In genomic region chr2:178491612-178492011, GRCh38 we compare ENCODE assay signal across 33 cellular contexts.
"Had no signal": no experiment of that assay in that cellular context is flagged by ENCODE, and none has a peak within 500 bp of the region (broad histone marks: within the 10 kb centered on the region; RNA-seq: fewer than 3 reads in every experiment).

No MANE protein-coding gene starts in this region.

- DNase-seq: activated B cell treated with CpG ODN at 0.5 μM for 24 hours; activated CD4-positive, alpha-beta T cell treated with anti-CD3 and anti-CD28 coated beads for 48 hours; activated CD4-positive, alpha-beta T cell treated with anti-CD3 and anti-CD28 coated beads, Interleukin-2, amount 50 U/mL, for 1 hour; activated CD4-positive, alpha-beta T cell treated with anti-CD3 and anti-CD28 coated beads, Interleukin-2, amount 50 U/mL, for 48 hours; activated CD8-positive, alpha-beta memory T cell treated with anti-CD3 and anti-CD28 coated beads for 24 hours; activated CD8-positive, alpha-beta T cell treated with anti-CD3 and anti-CD28 coated beads for 36 hours; activated effector memory CD4-positive, alpha-beta T cell treated with Interleukin-2 at 50 U/mL for 16 hours; activated gamma-delta T cell treated with Interleukin-2 at 50 U/mL for 16 hours; activated naive CD4-positive, alpha-beta T cell treated with anti-CD3 and anti-CD28 coated beads, Interleukin-2, amount 50 U/mL, for 16 hours; activated naive CD4-positive, alpha-beta T cell treated with Interleukin-2 at 50 U/mL for 16 hours; activated naive CD8-positive, alpha-beta T cell treated with anti-CD3 and anti-CD28 coated beads, Interleukin-2, amount 50 U/mL, for 24 hours; activated T-cell treated with anti-CD3 and anti-CD28 coated beads, Interleukin-2, amount 50 U/mL, for 4 hours; adrenal gland; amygdala; aorta; body of pancreas; caudate nucleus; cortex of kidney; dermis blood vessel endothelial cell; effector CD4-positive, alpha-beta T cell; effector memory CD8-positive, alpha-beta T cell; gastrocnemius medialis; heart right ventricle; T-helper 1 cell; T-helper 17 cell; WERI-Rb-1 had no signal

- H3K27me3 Mint-ChIP-seq: activated B cell treated with CpG ODN at 0.5 μM for 24 hours; activated CD8-positive, alpha-beta T cell treated with anti-CD3 and anti-CD28 coated beads for 36 hours; activated naive CD8-positive, alpha-beta T cell; activated naive CD8-positive, alpha-beta T cell treated with anti-CD3 and anti-CD28 coated beads, Interleukin-2, amount 50 U/mL, for 24 hours; activated T-helper 17 cell treated with anti-CD3 and anti-CD28 coated beads, Interleukin-2, amount 50 U/mL, for 72 hours; effector memory CD8-positive, alpha-beta T cell; T-helper 17 cell had no signal

- H3K4me3 Mint-ChIP-seq: activated B cell treated with CpG ODN at 0.5 μM for 24 hours; activated CD8-positive, alpha-beta T cell treated with anti-CD3 and anti-CD28 coated beads for 36 hours; activated naive CD8-positive, alpha-beta T cell; activated naive CD8-positive, alpha-beta T cell treated with anti-CD3 and anti-CD28 coated beads, Interleukin-2, amount 50 U/mL, for 24 hours; activated T-cell treated with anti-CD3 and anti-CD28 coated beads, Interleukin-2, amount 50 U/mL, for 4 hours; activated T-helper 17 cell treated with anti-CD3 and anti-CD28 coated beads, Interleukin-2, amount 50 U/mL, for 72 hours; effector memory CD8-positive, alpha-beta T cell; T-helper 17 cell; T-helper 2 cell treated with Interferon-gamma antibody and Interleukin-4, amounts not matched to agents 5 μg/mL and 100 μg/mL, for 36 hours had no signal

- H3K4me1 ChIP-seq: adrenal gland, body of pancreas, gastrocnemius medialis, heart right ventricle had no signal

- H3K27ac Mint-ChIP-seq: activated B cell treated with CpG ODN at 0.5 μM for 24 hours; activated CD8-positive, alpha-beta T cell treated with anti-CD3 and anti-CD28 coated beads for 36 hours; activated naive CD8-positive, alpha-beta T cell; activated naive CD8-positive, alpha-beta T cell treated with anti-CD3 and anti-CD28 coated beads, Interleukin-2, amount 50 U/mL, for 24 hours; activated T-helper 17 cell treated with anti-CD3 and anti-CD28 coated beads, Interleukin-2, amount 50 U/mL, for 72 hours; T-helper 17 cell; T-helper 2 cell treated with Interferon-gamma antibody and Interleukin-4, amounts not matched to agents 5 μg/mL and 100 μg/mL, for 36 hours had no signal

- H3K27ac ChIP-seq: adrenal gland, body of pancreas, epithelial cell of prostate, gastrocnemius medialis, heart right ventricle, hepatocyte, WERI-Rb-1 had no signal

- ATAC-seq: activated CD4-positive, CD25-positive, alpha-beta regulatory T cell treated with anti-CD3 and anti-CD28 coated beads, Interleukin-2, amount 50 U/mL, for 24 hours; activated CD8-positive, alpha-beta T cell treated with anti-CD3 and anti-CD28 coated beads for 36 hours; activated naive CD8-positive, alpha-beta T cell treated with anti-CD3 and anti-CD28 coated beads, Interleukin-2, amount 50 U/mL, for 24 hours; activated T-cell treated with anti-CD3 and anti-CD28 coated beads, Interleukin-2, amount 50 U/mL, for 4 hours; activated T-helper 17 cell treated with anti-CD3 and anti-CD28 coated beads, Interleukin-2, amount 50 U/mL, for 72 hours; body of pancreas; effector memory CD8-positive, alpha-beta T cell; esophagus mucosa; gastrocnemius medialis; heart right ventricle; T-helper 17 cell had no signal

- H3K9me3 Mint-ChIP-seq: activated B cell treated with CpG ODN at 0.5 μM for 24 hours; activated CD8-positive, alpha-beta T cell treated with anti-CD3 and anti-CD28 coated beads for 36 hours; activated naive CD8-positive, alpha-beta T cell treated with anti-CD3 and anti-CD28 coated beads, Interleukin-2, amount 50 U/mL, for 24 hours; activated T-cell treated with anti-CD3 and anti-CD28 coated beads, Interleukin-2, amount 50 U/mL, for 4 hours; activated T-helper 17 cell treated with anti-CD3 and anti-CD28 coated beads, Interleukin-2, amount 50 U/mL, for 72 hours; effector memory CD8-positive, alpha-beta T cell; T-helper 2 cell treated with Interferon-gamma antibody and Interleukin-4, amounts not matched to agents 5 μg/mL and 100 μg/mL, for 36 hours had no signal

- H3K4me3 ChIP-seq: adrenal gland, body of pancreas, gastrocnemius medialis, heart right ventricle, hepatocyte had no signal

- H3K4me2 ChIP-seq: hepatocyte had no signal

- H3K27me3 ChIP-seq: adrenal gland, body of pancreas, gastrocnemius medialis, heart right ventricle, hepatocyte had no signal
